In the genomic region with DNA sequence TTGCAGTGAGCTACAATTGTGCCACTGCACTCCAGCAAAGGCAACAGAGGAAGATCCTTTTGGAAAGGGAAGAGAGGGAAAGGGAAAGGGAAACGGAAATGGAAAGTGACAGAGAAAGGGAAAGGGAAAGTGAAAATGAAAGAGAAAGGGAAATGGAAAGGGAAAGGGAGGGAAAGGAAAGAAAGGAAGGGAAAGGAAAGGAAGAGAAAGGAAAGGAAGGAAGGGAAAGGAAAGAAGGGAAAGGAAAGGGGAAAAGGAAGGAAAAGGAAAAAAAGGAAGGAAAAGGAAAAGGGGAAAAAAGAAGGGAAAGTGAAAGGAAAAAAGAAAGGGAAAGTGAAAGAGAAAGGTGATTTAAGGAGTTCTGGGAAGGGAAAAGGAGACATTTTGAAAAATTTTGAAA, we compare ENCODE assay signal across 1 cellular context.
TF ChIP-seq lines count a peak whose summit lies in the region.

No MANE protein-coding gene starts in this region.

TF ChIP-seq in K562, 482 proteins besides CTCF, POLR2A, EP300 and RAD21 (continued from another document and continues in another):
- TF ChIP-seq, protein P1, sequence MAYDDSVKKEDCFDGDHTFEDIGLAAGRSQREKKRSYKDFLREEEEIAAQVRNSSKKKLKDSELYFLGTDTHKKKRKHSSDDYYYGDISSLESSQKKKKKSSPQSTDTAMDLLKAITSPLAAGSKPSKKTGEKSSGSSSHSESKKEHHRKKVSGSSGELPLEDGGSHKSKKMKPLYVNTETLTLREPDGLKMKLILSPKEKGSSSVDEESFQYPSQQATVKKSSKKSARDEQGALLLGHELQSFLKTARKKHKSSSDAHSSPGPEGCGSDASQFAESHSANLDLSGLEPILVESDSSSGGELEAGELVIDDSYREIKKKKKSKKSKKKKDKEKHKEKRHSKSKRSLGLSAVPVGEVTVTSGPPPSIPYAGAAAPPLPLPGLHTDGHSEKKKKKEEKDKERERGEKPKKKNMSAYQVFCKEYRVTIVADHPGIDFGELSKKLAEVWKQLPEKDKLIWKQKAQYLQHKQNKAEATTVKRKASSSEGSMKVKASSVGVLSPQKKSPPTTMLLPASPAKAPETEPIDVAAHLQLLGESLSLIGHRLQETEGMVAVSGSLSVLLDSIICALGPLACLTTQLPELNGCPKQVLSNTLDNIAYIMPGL (CRISPR knock-in tag; IDR thresholded peaks at IDR 0.05): 0 out of 2 replicates have a peak, but pooled peaks have one; percentile 10
- no peak for TF ChIP-seq PRPF4 (IDR thresholded peaks at IDR 0.05; ENCODE audit: insufficient read depth, low read depth, low read length, poor library complexity, severe bottlenecking)
- TF ChIP-seq PHF8 (IDR thresholded peaks at IDR 0.05; ENCODE audit: borderline replicate concordance, low read length): no peak
- no peak for TF ChIP-seq SP2 (IDR thresholded peaks at IDR 0.05; ENCODE audit: extremely low read depth, low read depth, low read length, poor library complexity, severe bottlenecking)
- no peak for TF ChIP-seq SMC3 (conservative IDR thresholded peaks at IDR 0.05; ENCODE audit: insufficient read depth, low read depth, low read length)
- TF ChIP-seq, protein P2, sequence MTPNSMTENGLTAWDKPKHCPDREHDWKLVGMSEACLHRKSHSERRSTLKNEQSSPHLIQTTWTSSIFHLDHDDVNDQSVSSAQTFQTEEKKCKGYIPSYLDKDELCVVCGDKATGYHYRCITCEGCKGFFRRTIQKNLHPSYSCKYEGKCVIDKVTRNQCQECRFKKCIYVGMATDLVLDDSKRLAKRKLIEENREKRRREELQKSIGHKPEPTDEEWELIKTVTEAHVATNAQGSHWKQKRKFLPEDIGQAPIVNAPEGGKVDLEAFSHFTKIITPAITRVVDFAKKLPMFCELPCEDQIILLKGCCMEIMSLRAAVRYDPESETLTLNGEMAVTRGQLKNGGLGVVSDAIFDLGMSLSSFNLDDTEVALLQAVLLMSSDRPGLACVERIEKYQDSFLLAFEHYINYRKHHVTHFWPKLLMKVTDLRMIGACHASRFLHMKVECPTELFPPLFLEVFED (CRISPR knock-in tag; conservative IDR thresholded peaks at IDR 0.05): peak; percentile 98
- TF ChIP-seq HNRNPLL (IDR thresholded peaks at IDR 0.05; ENCODE audit: low read depth, low read length, poor library complexity, severe bottlenecking): no peak
- no peak for TF ChIP-seq SIN3A (IDR thresholded peaks at IDR 0.05; ENCODE audit: borderline replicate concordance in 2 of 2, control insufficient read depth in 1 of 2, low read depth in 2 of 2, low read length in 2 of 2)
- no peak for TF ChIP-seq ZNF79 (CRISPR knock-in tag; IDR thresholded peaks at IDR 0.05; ENCODE audit: low read depth)
- no peak for TF ChIP-seq RFX1 (IDR thresholded peaks at IDR 0.05)
- TF ChIP-seq SP1 (CRISPR knock-in tag; IDR thresholded peaks at IDR 0.05): peak; percentile 56; the same call in 1 of the 2 replicates
- TF ChIP-seq NONO (IDR thresholded peaks at IDR 0.05; ENCODE audit: low read depth in 2 of 2, low read length in 1 of 2): no peak
- TF ChIP-seq ZNF76 (CRISPR knock-in tag; IDR thresholded peaks at IDR 0.05; ENCODE audit: borderline replicate concordance): 0 out of 2 replicates have a peak, but pooled peaks have one; percentile 46
- TF ChIP-seq, protein P3, sequence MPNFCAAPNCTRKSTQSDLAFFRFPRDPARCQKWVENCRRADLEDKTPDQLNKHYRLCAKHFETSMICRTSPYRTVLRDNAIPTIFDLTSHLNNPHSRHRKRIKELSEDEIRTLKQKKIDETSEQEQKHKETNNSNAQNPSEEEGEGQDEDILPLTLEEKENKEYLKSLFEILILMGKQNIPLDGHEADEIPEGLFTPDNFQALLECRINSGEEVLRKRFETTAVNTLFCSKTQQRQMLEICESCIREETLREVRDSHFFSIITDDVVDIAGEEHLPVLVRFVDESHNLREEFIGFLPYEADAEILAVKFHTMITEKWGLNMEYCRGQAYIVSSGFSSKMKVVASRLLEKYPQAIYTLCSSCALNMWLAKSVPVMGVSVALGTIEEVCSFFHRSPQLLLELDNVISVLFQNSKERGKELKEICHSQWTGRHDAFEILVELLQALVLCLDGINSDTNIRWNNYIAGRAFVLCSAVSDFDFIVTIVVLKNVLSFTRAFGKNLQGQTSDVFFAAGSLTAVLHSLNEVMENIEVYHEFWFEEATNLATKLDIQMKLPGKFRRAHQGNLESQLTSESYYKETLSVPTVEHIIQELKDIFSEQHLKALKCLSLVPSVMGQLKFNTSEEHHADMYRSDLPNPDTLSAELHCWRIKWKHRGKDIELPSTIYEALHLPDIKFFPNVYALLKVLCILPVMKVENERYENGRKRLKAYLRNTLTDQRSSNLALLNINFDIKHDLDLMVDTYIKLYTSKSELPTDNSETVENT (CRISPR knock-in tag; IDR thresholded peaks at IDR 0.05): no peak
- TF ChIP-seq EZH2 (IDR thresholded peaks at IDR 0.05; ENCODE audit: borderline replicate concordance, low read depth, low read length): no peak
- TF ChIP-seq, protein P4, sequence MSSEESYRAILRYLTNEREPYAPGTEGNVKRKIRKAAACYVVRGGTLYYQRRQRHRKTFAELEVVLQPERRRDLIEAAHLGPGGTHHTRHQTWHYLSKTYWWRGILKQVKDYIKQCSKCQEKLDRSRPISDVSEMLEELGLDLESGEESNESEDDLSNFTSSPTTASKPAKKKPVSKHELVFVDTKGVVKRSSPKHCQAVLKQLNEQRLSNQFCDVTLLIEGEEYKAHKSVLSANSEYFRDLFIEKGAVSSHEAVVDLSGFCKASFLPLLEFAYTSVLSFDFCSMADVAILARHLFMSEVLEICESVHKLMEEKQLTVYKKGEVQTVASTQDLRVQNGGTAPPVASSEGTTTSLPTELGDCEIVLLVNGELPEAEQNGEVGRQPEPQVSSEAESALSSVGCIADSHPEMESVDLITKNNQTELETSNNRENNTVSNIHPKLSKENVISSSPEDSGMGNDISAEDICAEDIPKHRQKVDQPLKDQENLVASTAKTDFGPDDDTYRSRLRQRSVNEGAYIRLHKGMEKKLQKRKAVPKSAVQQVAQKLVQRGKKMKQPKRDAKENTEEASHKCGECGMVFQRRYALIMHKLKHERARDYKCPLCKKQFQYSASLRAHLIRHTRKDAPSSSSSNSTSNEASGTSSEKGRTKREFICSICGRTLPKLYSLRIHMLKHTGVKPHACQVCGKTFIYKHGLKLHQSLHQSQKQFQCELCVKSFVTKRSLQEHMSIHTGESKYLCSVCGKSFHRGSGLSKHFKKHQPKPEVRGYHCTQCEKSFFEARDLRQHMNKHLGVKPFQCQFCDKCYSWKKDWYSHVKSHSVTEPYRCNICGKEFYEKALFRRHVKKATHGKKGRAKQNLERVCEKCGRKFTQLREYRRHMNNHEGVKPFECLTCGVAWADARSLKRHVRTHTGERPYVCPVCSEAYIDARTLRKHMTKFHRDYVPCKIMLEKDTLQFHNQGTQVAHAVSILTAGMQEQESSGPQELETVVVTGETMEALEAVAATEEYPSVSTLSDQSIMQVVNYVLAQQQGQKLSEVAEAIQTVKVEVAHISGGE (CRISPR knock-in tag; IDR thresholded peaks at IDR 0.05): no peak
- TF ChIP-seq FOXM1 (IDR thresholded peaks at IDR 0.05; ENCODE audit: low read depth): peak; percentile 98
- TF ChIP-seq FOXM1 (CRISPR knock-in tag; IDR thresholded peaks at IDR 0.05; ENCODE audit: low read depth): no peak
- TF ChIP-seq, protein P5, sequence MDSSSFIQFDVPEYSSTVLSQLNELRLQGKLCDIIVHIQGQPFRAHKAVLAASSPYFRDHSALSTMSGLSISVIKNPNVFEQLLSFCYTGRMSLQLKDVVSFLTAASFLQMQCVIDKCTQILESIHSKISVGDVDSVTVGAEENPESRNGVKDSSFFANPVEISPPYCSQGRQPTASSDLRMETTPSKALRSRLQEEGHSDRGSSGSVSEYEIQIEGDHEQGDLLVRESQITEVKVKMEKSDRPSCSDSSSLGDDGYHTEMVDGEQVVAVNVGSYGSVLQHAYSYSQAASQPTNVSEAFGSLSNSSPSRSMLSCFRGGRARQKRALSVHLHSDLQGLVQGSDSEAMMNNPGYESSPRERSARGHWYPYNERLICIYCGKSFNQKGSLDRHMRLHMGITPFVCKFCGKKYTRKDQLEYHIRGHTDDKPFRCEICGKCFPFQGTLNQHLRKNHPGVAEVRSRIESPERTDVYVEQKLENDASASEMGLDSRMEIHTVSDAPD (CRISPR knock-in tag; IDR thresholded peaks at IDR 0.05): no peak
- TF ChIP-seq KAT8 (IDR thresholded peaks at IDR 0.05; ENCODE audit: low read depth): 0 out of 2 replicates have a peak, but pooled peaks have one; percentile 21
- TF ChIP-seq TRIM24 (IDR thresholded peaks at IDR 0.05): peak; percentile 78 to 85
- peak; percentile 79 for TF ChIP-seq KHSRP (IDR thresholded peaks at IDR 0.05)
- TF ChIP-seq ZNF174 (CRISPR knock-in tag; IDR thresholded peaks at IDR 0.05): no peak
- TF ChIP-seq, protein P6, sequence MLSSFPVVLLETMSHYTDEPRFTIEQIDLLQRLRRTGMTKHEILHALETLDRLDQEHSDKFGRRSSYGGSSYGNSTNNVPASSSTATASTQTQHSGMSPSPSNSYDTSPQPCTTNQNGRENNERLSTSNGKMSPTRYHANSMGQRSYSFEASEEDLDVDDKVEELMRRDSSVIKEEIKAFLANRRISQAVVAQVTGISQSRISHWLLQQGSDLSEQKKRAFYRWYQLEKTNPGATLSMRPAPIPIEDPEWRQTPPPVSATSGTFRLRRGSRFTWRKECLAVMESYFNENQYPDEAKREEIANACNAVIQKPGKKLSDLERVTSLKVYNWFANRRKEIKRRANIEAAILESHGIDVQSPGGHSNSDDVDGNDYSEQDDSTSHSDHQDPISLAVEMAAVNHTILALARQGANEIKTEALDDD (IDR thresholded peaks at IDR 0.05): no peak
- no peak for TF ChIP-seq ZKSCAN1 (IDR thresholded peaks at IDR 0.05; ENCODE audit: low read depth, low read length)
- TF ChIP-seq DNMT1 (IDR thresholded peaks at IDR 0.05): peak; percentile 99; the same call in 1 of the 2 replicates
- TF ChIP-seq HEY1 (CRISPR knock-in tag; IDR thresholded peaks at IDR 0.05; ENCODE audit: borderline replicate concordance): peak; percentile 23; the same call in 1 of the 2 replicates
- TF ChIP-seq, protein P7, sequence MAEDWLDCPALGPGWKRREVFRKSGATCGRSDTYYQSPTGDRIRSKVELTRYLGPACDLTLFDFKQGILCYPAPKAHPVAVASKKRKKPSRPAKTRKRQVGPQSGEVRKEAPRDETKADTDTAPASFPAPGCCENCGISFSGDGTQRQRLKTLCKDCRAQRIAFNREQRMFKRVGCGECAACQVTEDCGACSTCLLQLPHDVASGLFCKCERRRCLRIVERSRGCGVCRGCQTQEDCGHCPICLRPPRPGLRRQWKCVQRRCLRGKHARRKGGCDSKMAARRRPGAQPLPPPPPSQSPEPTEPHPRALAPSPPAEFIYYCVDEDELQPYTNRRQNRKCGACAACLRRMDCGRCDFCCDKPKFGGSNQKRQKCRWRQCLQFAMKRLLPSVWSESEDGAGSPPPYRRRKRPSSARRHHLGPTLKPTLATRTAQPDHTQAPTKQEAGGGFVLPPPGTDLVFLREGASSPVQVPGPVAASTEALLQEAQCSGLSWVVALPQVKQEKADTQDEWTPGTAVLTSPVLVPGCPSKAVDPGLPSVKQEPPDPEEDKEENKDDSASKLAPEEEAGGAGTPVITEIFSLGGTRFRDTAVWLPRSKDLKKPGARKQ (CRISPR knock-in tag; IDR thresholded peaks at IDR 0.05): no peak
- TF ChIP-seq TAF9B (IDR thresholded peaks at IDR 0.05; ENCODE audit: partially characterized antibody): peak; percentile 99
- TF ChIP-seq, protein P8, sequence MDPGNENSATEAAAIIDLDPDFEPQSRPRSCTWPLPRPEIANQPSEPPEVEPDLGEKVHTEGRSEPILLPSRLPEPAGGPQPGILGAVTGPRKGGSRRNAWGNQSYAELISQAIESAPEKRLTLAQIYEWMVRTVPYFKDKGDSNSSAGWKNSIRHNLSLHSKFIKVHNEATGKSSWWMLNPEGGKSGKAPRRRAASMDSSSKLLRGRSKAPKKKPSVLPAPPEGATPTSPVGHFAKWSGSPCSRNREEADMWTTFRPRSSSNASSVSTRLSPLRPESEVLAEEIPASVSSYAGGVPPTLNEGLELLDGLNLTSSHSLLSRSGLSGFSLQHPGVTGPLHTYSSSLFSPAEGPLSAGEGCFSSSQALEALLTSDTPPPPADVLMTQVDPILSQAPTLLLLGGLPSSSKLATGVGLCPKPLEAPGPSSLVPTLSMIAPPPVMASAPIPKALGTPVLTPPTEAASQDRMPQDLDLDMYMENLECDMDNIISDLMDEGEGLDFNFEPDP (CRISPR knock-in tag; IDR thresholded peaks at IDR 0.05): no peak; the same call in 1 of the 2 replicates
- TF ChIP-seq TBL1XR1 (IDR thresholded peaks at IDR 0.05; ENCODE audit: low read length in 2 of 2): no peak
- no peak for TF ChIP-seq ZNF24 (IDR thresholded peaks at IDR 0.05)
- no peak for TF ChIP-seq CBX1 (IDR thresholded peaks at IDR 0.05; ENCODE audit: low read depth)
- no peak for TF ChIP-seq ZNF175 (CRISPR knock-in tag; IDR thresholded peaks at IDR 0.05; ENCODE audit: low read depth)
- TF ChIP-seq, protein P9, sequence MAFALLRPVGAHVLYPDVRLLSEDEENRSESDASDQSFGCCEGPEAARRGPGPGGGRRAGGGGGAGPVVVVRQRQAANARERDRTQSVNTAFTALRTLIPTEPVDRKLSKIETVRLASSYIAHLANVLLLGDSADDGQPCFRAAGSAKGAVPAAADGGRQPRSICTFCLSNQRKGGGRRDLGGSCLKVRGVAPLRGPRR (CRISPR knock-in tag; IDR thresholded peaks at IDR 0.05): no peak
- no peak for TF ChIP-seq BCL6 (CRISPR knock-in tag; IDR thresholded peaks at IDR 0.05)
- peak; percentile 89 for TF ChIP-seq NFRKB (IDR thresholded peaks at IDR 0.05; ENCODE audit: low read depth)
- peak; percentile 99 for TF ChIP-seq HLTF (IDR thresholded peaks at IDR 0.05)
- TF ChIP-seq, protein P10, sequence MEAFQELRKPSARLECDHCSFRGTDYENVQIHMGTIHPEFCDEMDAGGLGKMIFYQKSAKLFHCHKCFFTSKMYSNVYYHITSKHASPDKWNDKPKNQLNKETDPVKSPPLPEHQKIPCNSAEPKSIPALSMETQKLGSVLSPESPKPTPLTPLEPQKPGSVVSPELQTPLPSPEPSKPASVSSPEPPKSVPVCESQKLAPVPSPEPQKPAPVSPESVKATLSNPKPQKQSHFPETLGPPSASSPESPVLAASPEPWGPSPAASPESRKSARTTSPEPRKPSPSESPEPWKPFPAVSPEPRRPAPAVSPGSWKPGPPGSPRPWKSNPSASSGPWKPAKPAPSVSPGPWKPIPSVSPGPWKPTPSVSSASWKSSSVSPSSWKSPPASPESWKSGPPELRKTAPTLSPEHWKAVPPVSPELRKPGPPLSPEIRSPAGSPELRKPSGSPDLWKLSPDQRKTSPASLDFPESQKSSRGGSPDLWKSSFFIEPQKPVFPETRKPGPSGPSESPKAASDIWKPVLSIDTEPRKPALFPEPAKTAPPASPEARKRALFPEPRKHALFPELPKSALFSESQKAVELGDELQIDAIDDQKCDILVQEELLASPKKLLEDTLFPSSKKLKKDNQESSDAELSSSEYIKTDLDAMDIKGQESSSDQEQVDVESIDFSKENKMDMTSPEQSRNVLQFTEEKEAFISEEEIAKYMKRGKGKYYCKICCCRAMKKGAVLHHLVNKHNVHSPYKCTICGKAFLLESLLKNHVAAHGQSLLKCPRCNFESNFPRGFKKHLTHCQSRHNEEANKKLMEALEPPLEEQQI (IDR thresholded peaks at IDR 0.05): peak; percentile 86; the same call in 1 of the 2 replicates
- no peak for TF ChIP-seq MCM3 (IDR thresholded peaks at IDR 0.05)
- peak; percentile 90 for TF ChIP-seq ASH1L (IDR thresholded peaks at IDR 0.05; ENCODE audit: borderline replicate concordance, low read depth, partially characterized antibody)
- TF ChIP-seq ZNF551 (CRISPR knock-in tag; IDR thresholded peaks at IDR 0.05): no peak
- no peak for TF ChIP-seq POLR3A (IDR thresholded peaks at IDR 0.05; ENCODE audit: borderline replicate concordance, extremely low read depth, insufficient read depth, insufficient read length)
